ENCODE assay signal across 9 cellular contexts in genomic region chrX:49884290-49884862, GRCh38. TPM values are rescaled to one million over a fixed set of nuclear protein-coding genes. Genes with fewer than 3 reads are reported as not detected.
A peak's percentile ranks its signal among the peaks of the same experiment; 100 is the strongest.
DNase-seq lines count a peak whose midpoint lies in the region; ATAC-seq and TF ChIP-seq lines count a peak whose summit lies in the region.
"Had no signal": no experiment of that assay in that cellular context is flagged by ENCODE, and none has a peak within 500 bp of the region (broad histone marks: within the 10 kb centered on the region; RNA-seq: fewer than 3 reads in every experiment).

No MANE protein-coding gene starts in this region.

- no peaks in the 10 kb centered on the region for H3K9me3 Mint-ChIP-seq in CD4-positive, alpha-beta T cell
- no peaks in the 10 kb centered on the region for H3K9me3 Mint-ChIP-seq in activated naive CD4-positive, alpha-beta T cell treated with anti-CD3 and anti-CD28 coated beads for 36 hours

- H3K36me3 ChIP-seq in heart right ventricle, result no peaks in the 10 kb centered on the region
- H3K36me3 ChIP-seq in gastrocnemius medialis, result no peaks in the 10 kb centered on the region

- no peak overlapping the region for H3K27ac Mint-ChIP-seq in CD4-positive, alpha-beta T cell
- no peak overlapping the region for H3K27ac Mint-ChIP-seq in activated naive CD4-positive, alpha-beta T cell treated with anti-CD3 and anti-CD28 coated beads for 36 hours

- intact Hi-C loops in CD4-positive, alpha-beta T cell (cut with DNase I, micrococcal nuclease), result loop anchor here in 1 of 2 experiments (2.0 kb wide), 1 partner anchor 32 kb away; no protein-coding TSS in a partner anchor
- intact Hi-C loops in activated naive CD4-positive, alpha-beta T cell treated with anti-CD3 and anti-CD28 coated beads for 36 hours (cut with micrococcal nuclease), result loop anchor here (1.0 kb wide), 2 partner anchors 31 to 35 kb away; no protein-coding TSS in a partner anchor
- intact Hi-C loops in heart right ventricle (cut with DNase I), result no loop called here
- intact Hi-C loops in gastrocnemius medialis (cut with DNase I; ENCODE audit: low total_unique reads), result loop anchor here (5.0 kb wide), 1 partner anchor 38 kb away; the partner anchor contains the start of gene CLCN5

- CTCF ChIA-PET in CD4-positive, alpha-beta T cell (lab: Charles Lee), result interaction anchor here (0.5 to 1.4 kb wide), 5 partner anchors 10 to 151 kb away, joined by 3 to 12 read pairs (median 7); partner anchors contain the start of gene CLCN5
- CTCF ChIA-PET in activated naive CD4-positive, alpha-beta T cell treated with anti-CD3 and anti-CD28 coated beads for 36 hours (lab: Charles Lee), result interaction anchor here (0.7 to 2.6 kb wide), 9 partner anchors 28 to 537 kb away, joined by 3 to 23 read pairs (median 4); partner anchors contain the start of gene CLCN5

- H3K4me3 ChIP-seq in heart right ventricle (no peak overlapping the region), gastrocnemius medialis (no peak overlapping the region)

- no peak for ATAC-seq in CD4-positive, alpha-beta T cell (ENCODE audit: poor library complexity)
- ATAC-seq in GM19328 (IDR thresholded peaks at IDR 0.05; ENCODE audit: unreplicated experiment) (peak; percentile 48), heart right ventricle (peak in 3 of 8 donors; percentile 42 to 56 (median 53)), gastrocnemius medialis (peak in 1 of 2 donors; percentile 41), GM21381 (IDR thresholded peaks at IDR 0.05; ENCODE audit: unreplicated experiment) (no peak)

- no peaks in the 10 kb centered on the region for H3K9me3 ChIP-seq in CD4-positive, alpha-beta T cell (ENCODE audit: control insufficient read depth, low read length)
- H3K9me3 ChIP-seq in heart right ventricle (no peaks in the 10 kb centered on the region), gastrocnemius medialis (no peaks in the 10 kb centered on the region)

- H3K27ac ChIP-seq in CD4-positive, alpha-beta T cell (ENCODE audit: low read depth, low read length), result no peak overlapping the region
- H3K27ac ChIP-seq in heart right ventricle (no peak overlapping the region), gastrocnemius medialis (no peak overlapping the region)

- H3K4me3 Mint-ChIP-seq in CD4-positive, alpha-beta T cell, result peak overlapping the region; percentile 62
- no peak overlapping the region for H3K4me3 Mint-ChIP-seq in activated naive CD4-positive, alpha-beta T cell treated with anti-CD3 and anti-CD28 coated beads for 36 hours

- in situ Hi-C loops in SK-MEL-5 (cut with HindIII; ENCODE audit: low pct_unique_long_range_greater_than_20kb, low sequenced_read_pairs) (no loop called here), gastrocnemius medialis (cut with MboI; ENCODE audit: low sequenced_read_pairs in 4 of 4) (no loop called here)

- H3K36me3 Mint-ChIP-seq in CD4-positive, alpha-beta T cell (ENCODE audit: low read depth), result peaks cover 4% of the 10 kb centered on the region
- peaks cover 1% of the 10 kb centered on the region for H3K36me3 Mint-ChIP-seq in activated naive CD4-positive, alpha-beta T cell treated with anti-CD3 and anti-CD28 coated beads for 36 hours (ENCODE audit: low read depth)

- peaks cover 19% of the 10 kb centered on the region for H3K4me1 Mint-ChIP-seq in CD4-positive, alpha-beta T cell (ENCODE audit: low read depth)
- peaks cover 21% of the 10 kb centered on the region for H3K4me1 Mint-ChIP-seq in activated naive CD4-positive, alpha-beta T cell treated with anti-CD3 and anti-CD28 coated beads for 36 hours (ENCODE audit: low read depth)

- peak; percentile 54 for TF ChIP-seq CTCF in CD4-positive, alpha-beta T cell (IDR thresholded peaks at IDR 0.05)
- TF ChIP-seq CTCF in heart right ventricle (IDR thresholded peaks at IDR 0.05), result peak; percentile 13 to 84 (median 65)
- peak; percentile 13 to 69 (median 43) for TF ChIP-seq CTCF in gastrocnemius medialis (IDR thresholded peaks at IDR 0.05 in 4 of 5, conservative IDR thresholded peaks at IDR 0.05 in 1 of 5)

- no peaks in the 10 kb centered on the region for H3K27me3 Mint-ChIP-seq in CD4-positive, alpha-beta T cell
- no peaks in the 10 kb centered on the region for H3K27me3 Mint-ChIP-seq in activated naive CD4-positive, alpha-beta T cell treated with anti-CD3 and anti-CD28 coated beads for 36 hours (ENCODE audit: low read depth)

- H3K27me3 ChIP-seq in CD4-positive, alpha-beta T cell (ENCODE audit: control insufficient read depth, insufficient read depth, low read length), result no peaks in the 10 kb centered on the region
- peaks cover 0 to 7% (median 0%) of the 10 kb centered on the region in 7 donors for H3K27me3 ChIP-seq in heart right ventricle
- H3K27me3 ChIP-seq in gastrocnemius medialis, result no peaks in the 10 kb centered on the region

- no peak for TF ChIP-seq POLR2A in gastrocnemius medialis (IDR thresholded peaks at IDR 0.05)

- H3K4me1 ChIP-seq in heart right ventricle (peaks cover 0 to 14% (median 4%) of the 10 kb centered on the region in 9 donors), gastrocnemius medialis (peaks cover 0 to 2% of the 10 kb centered on the region in 2 donors)

- WGBS in heart right ventricle, 2 donors, result 37 to 44% methylated on average over 7 of the region's 7 CpGs

- POLR2A ChIA-PET in CD4-positive, alpha-beta T cell (lab: Charles Lee), result interaction anchor here (1.0 kb wide), 1 partner anchor 321 kb away, joined by 3 read pairs; no protein-coding TSS in a partner anchor

- DNase-seq in CD4-positive, alpha-beta T cell, result peak; percentile 18 to 62 (median 40)
- DNase-seq in LoVo (ENCODE audit: low spot score), result peak; percentile 11
- peak; percentile 78 for DNase-seq in SK-MEL-5 (ENCODE audit: low read depth, low spot score)
- peak; percentile 73 for DNase-seq in activated naive CD4-positive, alpha-beta T cell treated with anti-CD3 and anti-CD28 coated beads for 36 hours
- peak; percentile 34 to 59 for DNase-seq in heart right ventricle
- DNase-seq in gastrocnemius medialis, result peak in 1 of 2 donors; percentile 15

RNA-seq across cellular contexts. Expression of gene USP27X, which starts 5.1 kb away (rescaled TPM):
- 1 to 10 TPM; 2.7 to 3.2 TPM for total RNA-seq in CD4-positive, alpha-beta T cell
- 7.1 and 7.8 TPM in 2 replicates for total RNA-seq in SK-MEL-5 (2014; rRNA removed; shearing (Covaris generic))
- 8.0 and 9.4 TPM in 2 replicates for polyA plus RNA-seq in SK-MEL-5 (2015; cell fraction: cytosol; rRNA removed)
- polyA plus RNA-seq in SK-MEL-5 (2015; cell fraction: nucleus; rRNA removed), result 3.6 and 5.2 TPM in 2 replicates
- total RNA-seq in activated naive CD4-positive, alpha-beta T cell treated with anti-CD3 and anti-CD28 coated beads for 36 hours, result 1 to 10 TPM; 1.7 to 1.9 TPM
- total RNA-seq in heart right ventricle (1 to 10 TPM; 1.8 to 2.9 (median 2.0) TPM), gastrocnemius medialis (1 to 10 TPM; 1.0 to 2.0 (median 1.7) TPM)
- polyA plus RNA-seq in heart right ventricle, result 1 to 10 TPM in 1 of 2 donors, under 1 TPM in 1; 0.95 to 1.7 TPM

RNA-seq across cellular contexts. Expression of gene CLCN5, which starts 38.0 kb away (rescaled TPM):
- total RNA-seq in CD4-positive, alpha-beta T cell, result 1 to 10 TPM in 1 of 2 experiments, under 1 TPM in 1; 0.61 to 1.6 TPM
- 25.9 and 26.8 TPM in 2 replicates for total RNA-seq in SK-MEL-5 (2014; rRNA removed; shearing (Covaris generic))
- 17.5 and 17.9 TPM in 2 replicates for polyA plus RNA-seq in SK-MEL-5 (2015; cell fraction: cytosol; rRNA removed)
- 22.1 and 24.2 TPM in 2 replicates for polyA plus RNA-seq in SK-MEL-5 (2015; cell fraction: nucleus; rRNA removed)
- total RNA-seq in activated naive CD4-positive, alpha-beta T cell treated with anti-CD3 and anti-CD28 coated beads for 36 hours, result 1 to 10 TPM; 2.6 to 3.6 TPM
- total RNA-seq in heart right ventricle (1 to 10 TPM in 8 of 10 donors, under 1 TPM in 2; 0.83 to 3.6 (median 1.6) TPM), gastrocnemius medialis (10 to 100 TPM in 1 of 4 donors, 1 to 10 TPM in 3; 2.7 to 13.1 (median 6.8) TPM)
- 1 to 10 TPM; 1.2 to 1.8 TPM for polyA plus RNA-seq in heart right ventricle

RNA-seq across cellular contexts. Expression of gene PAGE4, which starts 55.3 kb away (rescaled TPM):
- not detected for total RNA-seq in CD4-positive, alpha-beta T cell
- total RNA-seq in SK-MEL-5 (2014; rRNA removed; shearing (Covaris generic)), result 0.43 TPM in 1 of 2 replicates, not detected in the other
- polyA plus RNA-seq in SK-MEL-5 (2015; cell fraction: cytosol; rRNA removed), result not detected in 2 replicates
- not detected in 2 replicates for polyA plus RNA-seq in SK-MEL-5 (2015; cell fraction: nucleus; rRNA removed)
- total RNA-seq in activated naive CD4-positive, alpha-beta T cell treated with anti-CD3 and anti-CD28 coated beads for 36 hours, result not detected
- total RNA-seq in heart right ventricle (not detected), gastrocnemius medialis (not detected)
- not detected for polyA plus RNA-seq in heart right ventricle
- polyA plus RNA-seq: urinary bladder had no signal

Comparison
In these comparisons a context has a peak if more than half of its experiments do, and no peak if none do; other contexts are left out.
1. intact Hi-C loops: an anchor here in activated naive CD4-positive, alpha-beta T cell treated with anti-CD3 and anti-CD28 coated beads for 36 hours (1.0 kb wide) and gastrocnemius medialis (5.0 kb wide); none called in heart right ventricle.